9 cellular contexts compared by ENCODE assay signal in genomic region chr4:173521474-173522159, GRCh38. TPM values are rescaled to one million over a fixed set of nuclear protein-coding genes. Genes with fewer than 3 reads are reported as not detected.
A peak's percentile ranks its signal among the peaks of the same experiment; 100 is the strongest.
DNase-seq lines count a peak whose midpoint lies in the region; ATAC-seq, FAIRE-seq and TF ChIP-seq lines count a peak whose summit lies in the region.
"Had no signal": no experiment of that assay in that cellular context is flagged by ENCODE, and none has a peak within 500 bp of the region (broad histone marks: within the 10 kb centered on the region; RNA-seq: fewer than 3 reads in every experiment).

No MANE protein-coding gene starts in this region.

- DNase-seq in T-helper 2 cell treated with Interferon-gamma antibody and Interleukin-4, amounts not matched to agents 5 μg/mL and 100 μg/mL, for 36 hours (ENCODE audit: low spot score): no peak
- DNase-seq in T-helper 2 cell: no peak
- DNase-seq in H1 (ENCODE audit: low read depth in 1 of 2, low spot score in 2 of 2): peak in 1 of 2 experiments; percentile 61
- no peak for DNase-seq in mucosa of descending colon
- DNase-seq in upper lobe of left lung: peak in 1 of 2 donors; percentile 71
- no peak for DNase-seq in DMS79 (lab: John Stamatoyannopoulos, UW)
- no peak for DNase-seq in iPS-NIHi11 (ENCODE audit: low spot score)

- H3K9me3 ChIP-seq in H1 (ENCODE audit: insufficient read depth in 2 of 2, low read depth in 1 of 2, low read length in 1 of 2) (no peaks in the 10 kb centered on the region), mucosa of descending colon (no peaks in the 10 kb centered on the region), upper lobe of left lung (no peaks in the 10 kb centered on the region)

- H2AFZ ChIP-seq in H1 (ENCODE audit: low read length): no peak overlapping the region

- H3K27me3 Mint-ChIP-seq in T-helper 2 cell treated with Interferon-gamma antibody and Interleukin-4, amounts not matched to agents 5 μg/mL and 100 μg/mL, for 36 hours (ENCODE audit: low read depth): peaks cover 95% of the 10 kb centered on the region

- H3K4me3 Mint-ChIP-seq in T-helper 2 cell treated with Interferon-gamma antibody and Interleukin-4, amounts not matched to agents 5 μg/mL and 100 μg/mL, for 36 hours: no peak overlapping the region

- no peak for FAIRE-seq in H1 (lab: Jason Lieb, UNC)

- H2BK120ac ChIP-seq in H1 (replicated peaks; ENCODE audit: low read depth, low read length): no peak overlapping the region

- H2BK15ac ChIP-seq in H1 (ENCODE audit: low read length): no peak overlapping the region

- H4K5ac ChIP-seq in H1 (ENCODE audit: insufficient read length, low read depth, low read length): no peak overlapping the region

- no peak overlapping the region for H2AK5ac ChIP-seq in H1 (ENCODE audit: low read depth, low read length)

- H3K79me1 ChIP-seq in H1 (ENCODE audit: low read depth, low read length): no peaks in the 10 kb centered on the region

- H3K4me3 ChIP-seq in H1 (ENCODE audit: extremely low read depth in 1 of 4, insufficient read depth in 2 of 4, low read depth in 3 of 4, low read length in 4 of 4) (peak overlapping the region in 2 of 4 experiments; percentile 14 to 53; a peak in 4 of 8 replicates), mucosa of descending colon (no peak overlapping the region), upper lobe of left lung (peak overlapping the region in 3 of 4 donors; percentile 13 to 33 (median 32))

- H3K4ac ChIP-seq in H1 (replicated peaks; ENCODE audit: insufficient read length, low read depth, low read length): no peak overlapping the region

- peaks cover 9% of the 10 kb centered on the region for H3K36me3 Mint-ChIP-seq in T-helper 2 cell treated with Interferon-gamma antibody and Interleukin-4, amounts not matched to agents 5 μg/mL and 100 μg/mL, for 36 hours (ENCODE audit: low read depth)

- intact Hi-C loops in mucosa of descending colon (cut with DNase I, micrococcal nuclease): no loop called here

- no peak overlapping the region for H3K9ac ChIP-seq in H1 (replicated peaks in 1 of 4; ENCODE audit: extremely low read depth in 1 of 4, low read depth in 3 of 4, low read length in 3 of 4)

- H3K27me3 ChIP-seq in H1 (replicated peaks in 1 of 4; ENCODE audit: control insufficient read depth in 3 of 4, extremely low read depth in 1 of 4, insufficient read depth in 3 of 4, low read length in 3 of 4) (peaks cover 97 to 100% (median 100%) of the 10 kb centered on the region in 4 experiments), upper lobe of left lung (peaks cover 0 to 94% (median 55%) of the 10 kb centered on the region in 4 donors)

- 11% methylated on average over 27 of the region's 27 CpGs; no CpG with 5 or more reads in 1 of the 2 experiments for whole genome bisulfite sequencing in H1 (ENCODE audit: extremely low coverage in 1 of 2, insufficient coverage in 1 of 2, insufficient read length in 1 of 2, insufficient replicate concordance in 2 of 2, low coverage in 1 of 2, low lambda C conversion rate in 2 of 2, missing lambda C conversion rate in 1 of 2), 2 experiments
- 11 to 12% methylated on average over 13 to 27 of the region's 27 CpGs for WGBS in upper lobe of left lung, 2 donors

- H3K27ac Mint-ChIP-seq in T-helper 2 cell treated with Interferon-gamma antibody and Interleukin-4, amounts not matched to agents 5 μg/mL and 100 μg/mL, for 36 hours: peak overlapping the region; percentile 24

- H3K4me1 ChIP-seq in H1 (replicated peaks in 1 of 4; ENCODE audit: control insufficient read depth in 3 of 4, insufficient read depth in 4 of 4, low read length in 3 of 4) (peaks cover 8 to 43% (median 31%) of the 10 kb centered on the region in 4 experiments), mucosa of descending colon (ENCODE audit: low read depth) (peaks cover 18% of the 10 kb centered on the region), upper lobe of left lung (peaks cover 20 to 40% (median 24%) of the 10 kb centered on the region in 4 donors)

- peak overlapping the region; percentile 83 to 84; a peak in 3 of 4 replicates for H3K4me2 ChIP-seq in H1 (ENCODE audit: insufficient read depth in 1 of 2, low read depth in 2 of 2, low read length in 2 of 2)

- H3K79me2 ChIP-seq in H1 (ENCODE audit: control insufficient read depth in 1 of 2, insufficient read depth in 2 of 2, low read length in 2 of 2): no peaks in the 10 kb centered on the region

- no peak overlapping the region for H2BK20ac ChIP-seq in H1 (ENCODE audit: low read length)

- no peak overlapping the region for H4K8ac ChIP-seq in H1 (ENCODE audit: extremely low read depth, insufficient read depth, low read length)

- no peak overlapping the region for H3K56ac ChIP-seq in H1 (replicated peaks; ENCODE audit: insufficient read length, low read depth, low read length)

- H3K14ac ChIP-seq in H1 (ENCODE audit: insufficient read length): no peak overlapping the region

- CTCF ChIA-PET in H1 (lab: Charles Lee; ENCODE audit: partially characterized antibody): interaction anchor here (0.6 to 3.6 kb wide), 7 partner anchors 11 to 358 kb away, joined by 3 to 39 read pairs (median 7); no protein-coding TSS in a partner anchor

- peaks cover 19 to 44% of the 10 kb centered on the region in 2 experiments for H4K20me1 ChIP-seq in H1 (replicated peaks in 1 of 2; ENCODE audit: control insufficient read depth in 1 of 2, insufficient read depth in 2 of 2, low read length in 2 of 2)

- peaks cover 9% of the 10 kb centered on the region for H3K4me1 Mint-ChIP-seq in T-helper 2 cell treated with Interferon-gamma antibody and Interleukin-4, amounts not matched to agents 5 μg/mL and 100 μg/mL, for 36 hours (ENCODE audit: low read depth)

- peaks cover 10% of the 10 kb centered on the region for H3K9me3 Mint-ChIP-seq in T-helper 2 cell treated with Interferon-gamma antibody and Interleukin-4, amounts not matched to agents 5 μg/mL and 100 μg/mL, for 36 hours

- no peak overlapping the region for H3K27ac ChIP-seq in H1 (ENCODE audit: low read depth, low read length)
- H3K27ac ChIP-seq in upper lobe of left lung: no peak overlapping the region

- no peak overlapping the region for H3K18ac ChIP-seq in H1 (ENCODE audit: extremely low read depth, low read length)

- TF ChIP-seq EP300 in H1 (IDR thresholded peaks at IDR 0.05; ENCODE audit: borderline replicate concordance in 1 of 2, low read depth in 2 of 2, low read length in 2 of 2) (no peak), upper lobe of left lung (IDR thresholded peaks at IDR 0.05) (no peak)

- H3K23me2 ChIP-seq in H1 (ENCODE audit: low read depth, low read length): peaks cover 3% of the 10 kb centered on the region; the same call in 1 of the 2 replicates

- no peak overlapping the region for H3K23ac ChIP-seq in H1 (ENCODE audit: insufficient read length)

- ATAC-seq in mucosa of descending colon: peak; percentile 23
- ATAC-seq in upper lobe of left lung (ENCODE audit: low FRiP score in 2 of 2): peak in 1 of 2 donors; percentile 48
- no peak for ATAC-seq in GM18861 (IDR thresholded peaks at IDR 0.05; ENCODE audit: unreplicated experiment)

- TF ChIP-seq CTCF in H1 (IDR thresholded peaks at IDR 0.05; ENCODE audit: control extremely low read depth in 1 of 3, insufficient read depth in 1 of 3, low read depth in 1 of 3, low read length in 3 of 3) (no peak), mucosa of descending colon (IDR thresholded peaks at IDR 0.05) (no peak), upper lobe of left lung (IDR thresholded peaks at IDR 0.05) (no peak)

- TF ChIP-seq POLR2A in H1 (IDR thresholded peaks at IDR 0.05; ENCODE audit: control extremely low read depth in 1 of 2, low read depth in 2 of 2, low read length in 2 of 2) (no peak), upper lobe of left lung (IDR thresholded peaks at IDR 0.05) (no peak)

- POLR2A ChIA-PET in H1 (lab: Charles Lee; ENCODE audit: partially characterized antibody): no interaction called here

- no peak overlapping the region for H2BK5ac ChIP-seq in H1 (ENCODE audit: low read depth, low read length)

- H4K91ac ChIP-seq in H1 (replicated peaks; ENCODE audit: insufficient read length, low read length): no peak overlapping the region

- no peak for TF ChIP-seq RAD21 in H1 (IDR thresholded peaks at IDR 0.05 in 1 of 2, conservative IDR thresholded peaks at IDR 0.05 in 1 of 2; ENCODE audit: low read depth in 2 of 2, low read length in 2 of 2)

- H3K36me3 ChIP-seq in H1 (ENCODE audit: control insufficient read depth in 2 of 4, insufficient read depth in 4 of 4, low read length in 3 of 4) (no peaks in the 10 kb centered on the region; a peak in 1 of 8 replicates), mucosa of descending colon (ENCODE audit: low read depth) (no peaks in the 10 kb centered on the region), upper lobe of left lung (no peaks in the 10 kb centered on the region)

- no peak overlapping the region for H2BK12ac ChIP-seq in H1 (ENCODE audit: low read depth, low read length)

TF ChIP-seq in H1, 55 proteins besides CTCF, POLR2A, EP300 and RAD21 (continues in another document):
- TF ChIP-seq ATF3 (IDR thresholded peaks at IDR 0.05; ENCODE audit: insufficient read depth, low read depth, low read length): no peak
- peak; percentile 84 for TF ChIP-seq RNF2 (IDR thresholded peaks at IDR 0.05; ENCODE audit: borderline replicate concordance, low read depth, low read length, missing control alignments, poor library complexity, severe bottlenecking)
- TF ChIP-seq SP1 (IDR thresholded peaks at IDR 0.05; ENCODE audit: low read depth, low read length): no peak
- peak; percentile 92; the same call in 1 of the 2 replicates for TF ChIP-seq CBX8 (IDR thresholded peaks at IDR 0.05; ENCODE audit: borderline replicate concordance, low read depth, low read length)
- TF ChIP-seq, protein P1, sequence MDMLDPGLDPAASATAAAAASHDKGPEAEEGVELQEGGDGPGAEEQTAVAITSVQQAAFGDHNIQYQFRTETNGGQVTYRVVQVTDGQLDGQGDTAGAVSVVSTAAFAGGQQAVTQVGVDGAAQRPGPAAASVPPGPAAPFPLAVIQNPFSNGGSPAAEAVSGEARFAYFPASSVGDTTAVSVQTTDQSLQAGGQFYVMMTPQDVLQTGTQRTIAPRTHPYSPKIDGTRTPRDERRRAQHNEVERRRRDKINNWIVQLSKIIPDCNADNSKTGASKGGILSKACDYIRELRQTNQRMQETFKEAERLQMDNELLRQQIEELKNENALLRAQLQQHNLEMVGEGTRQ (IDR thresholded peaks at IDR 0.05; ENCODE audit: low read length): no peak

RNA-seq across cellular contexts. Expression of gene HAND2, which starts 8.4 kb away (rescaled TPM):
- total RNA-seq in H1 (2021; fragmentation: NEBNext Ultra II Directional; extraction: Animal tissue kit (Norgen Biotek cat#: 25700)): not detected in 2 replicates
- 0.05 TPM in 1 of 2 replicates, not detected in the other for polyA plus RNA-seq in H1 (2011; rRNA removed)
- polyA plus RNA-seq in H1 (2011; cell fraction: cytosol; rRNA removed): 0.04 TPM
- not detected for polyA plus RNA-seq in H1 (2011; cell fraction: nucleus; rRNA removed)
- 0.05 to 0.37 TPM in 2 of 4 replicates, not detected in the others for polyA plus RNA-seq in H1 (2012, experiment 1 of 2)
- 0.47 TPM for polyA plus RNA-seq in H1 (2012, experiment 2 of 2)
- 0.04 TPM for polyA plus RNA-seq in H1 (2013, experiment 1 of 2)
- polyA plus RNA-seq in H1 (2013, experiment 2 of 2): not detected
- not detected in 2 replicates for polyA minus RNA-seq in H1 (2011; rRNA and poly(A)+ RNA removed)
- not detected for polyA minus RNA-seq in H1 (2011; cell fraction: cytosol; rRNA and poly(A)+ RNA removed)
- not detected for polyA minus RNA-seq in H1 (2011; cell fraction: nucleus; rRNA and poly(A)+ RNA removed)
- total RNA-seq in mucosa of descending colon (100 to 1,000 TPM in 1 of 3 donors, 10 to 100 TPM in 1, 1 to 10 TPM in 1; 3.3 to 175 (median 11.8) TPM), upper lobe of left lung (1 to 10 TPM in 1 of 6 donors, under 1 TPM in 3, not detected in 2; 0.20 to 3.0 (median 0.39) TPM)
- total RNA-seq: glomerular endothelial cell had no signal
